ENCODE assay signal across 23 cellular contexts in the genomic region with DNA sequence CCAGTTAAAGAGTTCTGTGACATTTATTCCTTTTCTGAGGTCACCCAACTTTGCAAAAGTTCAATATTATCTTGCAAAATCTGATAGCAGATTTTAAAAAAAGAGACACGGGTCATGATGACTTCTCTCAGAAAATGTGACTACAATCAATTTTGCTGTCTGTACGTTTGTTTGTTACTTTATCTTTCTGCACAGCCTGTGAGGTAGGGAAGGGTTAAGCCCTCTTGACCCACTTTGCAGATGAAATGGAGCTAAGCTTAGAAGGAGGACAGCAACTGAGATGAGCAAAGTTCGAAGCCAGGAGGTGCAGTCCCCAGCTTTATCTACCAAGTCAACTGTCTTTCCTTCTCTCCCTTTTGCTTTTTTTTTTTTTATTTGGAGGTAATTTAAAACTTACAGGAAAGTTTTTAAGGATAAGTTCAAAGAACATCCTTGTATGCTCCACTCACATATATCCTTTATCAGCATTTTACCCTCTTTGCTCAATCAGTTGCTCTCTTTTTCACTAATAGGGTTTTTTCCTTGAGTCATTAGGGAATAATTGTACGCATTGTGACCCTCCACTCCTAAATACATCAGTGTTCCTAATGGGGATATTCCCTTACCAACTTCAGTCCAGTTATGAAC.
DNase-seq lines count a peak whose midpoint lies in the region; ATAC-seq, FAIRE-seq and TF ChIP-seq lines count a peak whose summit lies in the region.
"Had no signal": no experiment of that assay in that cellular context is flagged by ENCODE, and none has a peak within 500 bp of the region (broad histone marks: within the 10 kb centered on the region; RNA-seq: fewer than 3 reads in every experiment).

No MANE protein-coding gene starts in this region.

- ATAC-seq in K562, result peak; percentile 82
- ATAC-seq: HCT116 had no signal

- intact Hi-C loops in K562 (cut with micrococcal nuclease), result no loop called here

- H3K4me1 Mint-ChIP-seq in neural progenitor cell, result peaks cover 41% of the 10 kb centered on the region

- H2AFZ ChIP-seq in OCI-LY1 (ENCODE audit: low read length) (no peak overlapping the region), K562 (ENCODE audit: low read depth, low read length) (no peak overlapping the region), neural progenitor cell (replicated peaks) (no peak overlapping the region)

- H3K27me3 Mint-ChIP-seq in neural progenitor cell (ENCODE audit: insufficient read depth, low read depth), result peaks cover 3% of the 10 kb centered on the region
- H3K27me3 Mint-ChIP-seq: CD4-positive, alpha-beta T cell had no signal

- no peaks in the 10 kb centered on the region for H3K9me3 ChIP-seq in OCI-LY1 (ENCODE audit: low read length)
- no peaks in the 10 kb centered on the region for H3K9me3 ChIP-seq in K562 (replicated peaks; ENCODE audit: control insufficient read depth, insufficient read depth, low read depth, low read length)
- no peaks in the 10 kb centered on the region for H3K9me3 ChIP-seq in neural progenitor cell (ENCODE audit: low read depth)
- H3K9me3 ChIP-seq in small intestine (ENCODE audit: control insufficient read depth, low read depth), result no peaks in the 10 kb centered on the region
- H3K9me3 ChIP-seq: BLaER1, Caco-2, SJSA1 had no signal

- H3K4me3 Mint-ChIP-seq in neural progenitor cell, result no peak overlapping the region
- H3K4me3 Mint-ChIP-seq: CD4-positive, alpha-beta T cell had no signal

- peak; percentile 47 to 78 (median 63) for DNase-seq in K562 (ENCODE audit: extremely low read depth in 1 of 4, low spot score in 3 of 4)
- DNase-seq in neural progenitor cell (ENCODE audit: low spot score), result no peak
- DNase-seq in SK-N-DZ (ENCODE audit: low spot score), result no peak
- no peak for DNase-seq in retina
- DNase-seq in SKM-1 (lab: John Stamatoyannopoulos, UW; ENCODE audit: unreplicated experiment), result no peak
- no peak for DNase-seq in small intestine
- DNase-seq: ACHN; Caco-2; CD4-positive, alpha-beta T cell; NCI-H1105; NCI-H146; NCI-H2029; NCI-H226; NCI-H510A treated with DMSO at 0.1 percent for 48 hours; NCI-H748 treated with DMSO at 0.1 percent for 48 hours; SW 1271 had no signal

- H3K36me3 ChIP-seq in OCI-LY1 (ENCODE audit: insufficient read depth, low read length), result peaks cover 82% of the 10 kb centered on the region
- H3K36me3 ChIP-seq in K562 (ENCODE audit: control insufficient read depth, insufficient read depth, low read length), result peaks cover 12% of the 10 kb centered on the region; the same call in 2 of the 3 replicates
- H3K36me3 ChIP-seq in neural progenitor cell, result no peaks in the 10 kb centered on the region
- no peaks in the 10 kb centered on the region for H3K36me3 ChIP-seq in small intestine (ENCODE audit: control insufficient read depth in 2 of 2, insufficient read depth in 2 of 2, low read length in 2 of 2)
- H3K36me3 ChIP-seq: SJSA1 had no signal

- no TSS peak for BruUV-seq in K562 (replicated peaks; lab: Mats Ljungman, UMichigan)

- H3K27me3 ChIP-seq in OCI-LY1 (ENCODE audit: insufficient read depth, low read length), result no peaks in the 10 kb centered on the region
- no peaks in the 10 kb centered on the region for H3K27me3 ChIP-seq in K562 (ENCODE audit: control insufficient read depth in 2 of 2, insufficient read depth in 2 of 2, low read length in 2 of 2)
- H3K27me3 ChIP-seq in neural progenitor cell, result no peaks in the 10 kb centered on the region
- H3K27me3 ChIP-seq in small intestine (ENCODE audit: control insufficient read depth in 2 of 2, insufficient read depth in 2 of 2, low read length in 2 of 2), result no peaks in the 10 kb centered on the region
- H3K27me3 ChIP-seq: BLaER1, SJSA1 had no signal

- peaks cover 59% of the 10 kb centered on the region for H3K79me2 ChIP-seq in OCI-LY1 (ENCODE audit: insufficient read depth, low read length)
- peaks cover 35% of the 10 kb centered on the region for H3K79me2 ChIP-seq in K562 (ENCODE audit: control insufficient read depth, insufficient read depth, low read length)
- H3K79me2 ChIP-seq in neural progenitor cell (ENCODE audit: low read depth), result peaks cover 100% of the 10 kb centered on the region

- H3F3A ChIP-seq in OCI-LY1 (ENCODE audit: insufficient read depth, low read length) (no peaks in the 10 kb centered on the region), neural progenitor cell (ENCODE audit: low read depth) (peaks cover 32% of the 10 kb centered on the region)

- no peaks in the 10 kb centered on the region for H3K9me2 ChIP-seq in OCI-LY1 (ENCODE audit: low read depth, low read length)

- no peak overlapping the region for H3K4me2 ChIP-seq in OCI-LY1 (ENCODE audit: low read length)
- no peak overlapping the region for H3K4me2 ChIP-seq in K562 (ENCODE audit: insufficient read depth, low read length)
- H3K4me2 ChIP-seq in neural progenitor cell, result peak overlapping the region; percentile 44
- H3K4me2 ChIP-seq: BLaER1 had no signal

- TF ChIP-seq EP300 in K562 (IDR thresholded peaks at IDR 0.05; ENCODE audit: low read length), result peak; percentile 85; the same call in 1 of the 2 replicates

- peak; percentile 79 for FAIRE-seq in K562 (lab: Jason Lieb, UNC)
- FAIRE-seq in small intestine (lab: Jason Lieb, UNC), result no peak
- FAIRE-seq: G401.6, GM19239, H1 had no signal

- POLR2A ChIA-PET in K562 (lab: Yijun Ruan, JAX), result interaction anchor here (0.6 to 1.8 kb wide), 3 partner anchors 11 to 30 kb away, joined by 3 read pairs; no protein-coding TSS in a partner anchor

- H3K4me1 ChIP-seq in OCI-LY1 (ENCODE audit: insufficient read depth, low read length, severe bottlenecking) (peaks cover 45% of the 10 kb centered on the region), K562 (replicated peaks in 1 of 2; ENCODE audit: control insufficient read depth in 2 of 2, insufficient read depth in 2 of 2, low read length in 2 of 2) (peaks cover 13 to 41% of the 10 kb centered on the region in 2 experiments), neural progenitor cell (peaks cover 53% of the 10 kb centered on the region), small intestine (ENCODE audit: control insufficient read depth in 2 of 2, insufficient read depth in 1 of 2, low read depth in 1 of 2, low read length in 1 of 2) (no peaks in the 10 kb centered on the region)
- H3K4me1 ChIP-seq: Caco-2, SJSA1 had no signal

- H3K27ac Mint-ChIP-seq in neural progenitor cell, result no peak overlapping the region
- H3K27ac Mint-ChIP-seq: CD4-positive, alpha-beta T cell had no signal

- CTCF ChIA-PET in K562 (lab: Yijun Ruan, JAX; ENCODE audit: low intra/inter-chr PET ratio), result interaction anchor here (0.6 to 1.2 kb wide), 2 partner anchors 60 to 397 kb away, joined by 3 read pairs; no protein-coding TSS in a partner anchor

- WGBS in K562 (ENCODE audit: insufficient coverage, low coverage, missing lambda C conversion rate), result 13% methylated on average over 4 of the region's 4 CpGs
- WGBS in small intestine, 3 donors, result 77 to 81% (median 80%) methylated on average over 4 of the region's 4 CpGs

- no peaks in the 10 kb centered on the region for H3K9me3 Mint-ChIP-seq in neural progenitor cell
- H3K9me3 Mint-ChIP-seq: CD4-positive, alpha-beta T cell had no signal

- no peak for TF ChIP-seq POLR2A in K562 (conservative IDR thresholded peaks at IDR 0.05)

- H3K9ac ChIP-seq in OCI-LY1 (ENCODE audit: low read length) (no peak overlapping the region), K562 (ENCODE audit: insufficient read depth in 1 of 2, low read depth in 2 of 2, low read length in 2 of 2) (no peak overlapping the region), neural progenitor cell (no peak overlapping the region)
- H3K9ac ChIP-seq: BLaER1 had no signal

- peaks cover 11% of the 10 kb centered on the region for H3K9me1 ChIP-seq in K562 (ENCODE audit: control insufficient read depth, insufficient read depth, low read length)

- in situ Hi-C loops in K562 (cut with MboI), result no loop called here

- H3K27ac ChIP-seq in OCI-LY1 (ENCODE audit: low read depth, low read length, poor library complexity, severe bottlenecking) (peak overlapping the region; percentile 8), K562 (ENCODE audit: extremely low read depth, low read depth, low read length) (no peak overlapping the region), neural progenitor cell (no peak overlapping the region), small intestine (ENCODE audit: low read depth in 1 of 2, low read length in 1 of 2) (no peak overlapping the region)
- H3K27ac ChIP-seq: BLaER1, SJSA1 had no signal

- no peak for TF ChIP-seq CTCF in OCI-LY1 (IDR thresholded peaks at IDR 0.05; ENCODE audit: low read length)
- peak in 2 of 3 experiments; percentile 25 to 32; a peak in 3 of 6 replicates for TF ChIP-seq CTCF in K562 (IDR thresholded peaks at IDR 0.05 in 2 of 3, conservative IDR thresholded peaks at IDR 0.05 in 1 of 3; ENCODE audit: insufficient read depth in 2 of 3, low read depth in 1 of 3, low read length in 3 of 3)
- no peak for TF ChIP-seq CTCF in neural progenitor cell (IDR thresholded peaks at IDR 0.05)

- H3K4me3 ChIP-seq in OCI-LY1 (ENCODE audit: low read depth, low read length, poor library complexity, severe bottlenecking), result no peak overlapping the region
- no peak overlapping the region for H3K4me3 ChIP-seq in K562
- no peak overlapping the region for H3K4me3 ChIP-seq in neural progenitor cell
- no peak overlapping the region for H3K4me3 ChIP-seq in small intestine (ENCODE audit: low read depth in 1 of 2, low read length in 2 of 2)
- H3K4me3 ChIP-seq: BLaER1, SJSA1 had no signal

- peaks cover 51% of the 10 kb centered on the region for H3K36me3 Mint-ChIP-seq in neural progenitor cell

- peak; percentile 7 to 18; a peak in 1 of 4 replicates for TF ChIP-seq RAD21 in K562 (CRISPR knock-in tag; conservative IDR thresholded peaks at IDR 0.05 in 1 of 2, IDR thresholded peaks at IDR 0.05 in 1 of 2)

- no peaks in the 10 kb centered on the region for H4K20me1 ChIP-seq in OCI-LY1 (ENCODE audit: insufficient read depth, low read length)
- peaks cover 12% of the 10 kb centered on the region for H4K20me1 ChIP-seq in K562 (replicated peaks; ENCODE audit: control insufficient read depth, insufficient read depth, low read length)
- peaks cover 79% of the 10 kb centered on the region for H4K20me1 ChIP-seq in neural progenitor cell (ENCODE audit: low read depth)

TF ChIP-seq in K562, 482 proteins besides CTCF, POLR2A, EP300 and RAD21 (continues in another document):
- TF ChIP-seq TAF9B (IDR thresholded peaks at IDR 0.05; ENCODE audit: partially characterized antibody) (peak; percentile 26), NCOR1 (IDR thresholded peaks at IDR 0.05) (peak; percentile 75), HDAC2 (IDR thresholded peaks at IDR 0.05) (peak; percentile 45; the same call in 1 of the 2 replicates)
- TF ChIP-seq, protein P1, sequence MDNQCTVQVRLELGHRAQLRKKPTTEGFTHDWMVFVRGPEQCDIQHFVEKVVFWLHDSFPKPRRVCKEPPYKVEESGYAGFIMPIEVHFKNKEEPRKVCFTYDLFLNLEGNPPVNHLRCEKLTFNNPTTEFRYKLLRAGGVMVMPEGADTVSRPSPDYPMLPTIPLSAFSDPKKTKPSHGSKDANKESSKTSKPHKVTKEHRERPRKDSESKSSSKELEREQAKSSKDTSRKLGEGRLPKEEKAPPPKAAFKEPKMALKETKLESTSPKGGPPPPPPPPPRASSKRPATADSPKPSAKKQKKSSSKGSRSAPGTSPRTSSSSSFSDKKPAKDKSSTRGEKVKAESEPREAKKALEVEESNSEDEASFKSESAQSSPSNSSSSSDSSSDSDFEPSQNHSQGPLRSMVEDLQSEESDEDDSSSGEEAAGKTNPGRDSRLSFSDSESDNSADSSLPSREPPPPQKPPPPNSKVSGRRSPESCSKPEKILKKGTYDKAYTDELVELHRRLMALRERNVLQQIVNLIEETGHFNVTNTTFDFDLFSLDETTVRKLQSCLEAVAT (IDR thresholded peaks at IDR 0.05), result no peak

Comparison
In these comparisons a context has a peak if more than half of its experiments do, and no peak if none do; other contexts are left out.
1. CTCF ChIP-seq: peak in K562 (2 of 3); none in OCI-LY1 (single experiment) and neural progenitor cell (single experiment).
2. DNase-seq: peak in K562 (4 of 4); none in neural progenitor cell (single experiment), SK-N-DZ (single experiment), retina (single experiment), SKM-1 (single experiment) and small intestine (single experiment).